Comparison of ENCODE assay signal across 23 cellular contexts in the genomic region with DNA sequence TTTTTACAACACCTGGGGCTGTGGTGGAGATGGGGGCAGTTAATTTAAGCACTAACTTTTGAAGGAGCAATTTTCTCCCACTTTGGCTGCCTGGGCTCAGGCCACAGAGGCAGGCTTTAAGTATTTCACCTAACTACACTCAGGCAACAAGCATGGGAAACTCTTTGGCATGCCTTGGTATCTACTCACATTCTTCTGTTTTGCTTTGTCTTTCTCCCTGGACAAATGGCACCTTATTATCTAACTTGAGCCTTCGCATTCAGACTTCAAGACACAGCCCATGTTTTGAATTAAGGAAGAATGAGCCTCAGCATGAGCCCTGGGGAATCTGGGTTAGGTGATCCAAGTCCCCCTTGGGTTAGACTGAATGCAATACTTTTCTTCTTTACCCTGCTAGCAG. TPM values are rescaled to one million over a fixed set of nuclear protein-coding genes. Genes with fewer than 3 reads are reported as not detected.
A peak's percentile ranks its signal among the peaks of the same experiment; 100 is the strongest.
DNase-seq lines count a peak whose midpoint lies in the region; TF ChIP-seq lines count a peak whose summit lies in the region.
"Had no signal": no experiment of that assay in that cellular context is flagged by ENCODE, and none has a peak within 500 bp of the region (broad histone marks: within the 10 kb centered on the region; RNA-seq: fewer than 3 reads in every experiment).

No MANE protein-coding gene starts in this region.

- H3K27ac ChIP-seq in ectodermal cell (ENCODE audit: insufficient read depth, low read depth, low read length, poor library complexity, severe bottlenecking): peak overlapping the region; percentile 79
- H3K27ac ChIP-seq in mesendoderm (ENCODE audit: low read depth, low read length): no peak overlapping the region
- no peak overlapping the region for H3K27ac ChIP-seq in right atrium auricular region
- H3K27ac ChIP-seq: HL-60, upper lobe of left lung had no signal

- no peaks in the 10 kb centered on the region for H3K79me1 ChIP-seq in mesendoderm (ENCODE audit: low read length)

- no peak overlapping the region for H3K56ac ChIP-seq in mesendoderm (ENCODE audit: low read length)

- H3K9me3 Mint-ChIP-seq in osteocyte (ENCODE audit: unreplicated experiment): no peaks in the 10 kb centered on the region
- H3K9me3 Mint-ChIP-seq: activated T-cell treated with anti-CD3 and anti-CD28 coated beads, Interleukin-2, amount 50 U/mL, for 72 hours; central memory CD8-positive, alpha-beta T cell had no signal

- H3K79me2 ChIP-seq in mesendoderm (ENCODE audit: control insufficient read depth, insufficient read depth, low read length): no peaks in the 10 kb centered on the region

- H3K27me3 ChIP-seq in ectodermal cell (ENCODE audit: control insufficient read depth, insufficient read depth, low read length, poor library complexity, severe bottlenecking): no peaks in the 10 kb centered on the region
- H3K27me3 ChIP-seq in mesendoderm (ENCODE audit: insufficient read depth, low read length, poor library complexity): no peaks in the 10 kb centered on the region
- H3K27me3 ChIP-seq in right atrium auricular region: no peaks in the 10 kb centered on the region
- H3K27me3 ChIP-seq: upper lobe of left lung had no signal

- no peaks in the 10 kb centered on the region for H3K27me3 Mint-ChIP-seq in osteocyte (ENCODE audit: unreplicated experiment)

- 13 to 23% methylated on average over 1 of the region's 1 CpG for WGBS in ectodermal cell, 2 experiments
- WGBS in mesendoderm (ENCODE audit: extremely low coverage, insufficient coverage, low lambda C conversion rate): no CpG with 5 or more reads among the region's 1 CpG

- H2AK5ac ChIP-seq in mesendoderm (ENCODE audit: low read length): no peak overlapping the region

- TF ChIP-seq CTCF in AG10803 (conservative IDR thresholded peaks at IDR 0.05; ENCODE audit: low read length) (no peak), osteocyte (IDR thresholded peaks at IDR 0.05) (no peak), right atrium auricular region (IDR thresholded peaks at IDR 0.05) (no peak)

- H3K4me1 Mint-ChIP-seq in osteocyte (ENCODE audit: unreplicated experiment): peaks cover 28% of the 10 kb centered on the region
- H3K4me1 Mint-ChIP-seq: central memory CD8-positive, alpha-beta T cell had no signal

- peaks cover 22% of the 10 kb centered on the region for H3K4me1 ChIP-seq in ectodermal cell (ENCODE audit: control insufficient read depth, insufficient read depth, low read length)
- peaks cover 8% of the 10 kb centered on the region for H3K4me1 ChIP-seq in mesendoderm (ENCODE audit: control insufficient read depth, low read depth, low read length)
- peaks cover 0 to 5% of the 10 kb centered on the region in 2 donors for H3K4me1 ChIP-seq in right atrium auricular region
- H3K4me1 ChIP-seq: upper lobe of left lung had no signal

- no peak overlapping the region for H4K8ac ChIP-seq in mesendoderm (ENCODE audit: low read depth, low read length)

- H3K36me3 Mint-ChIP-seq in osteocyte (ENCODE audit: unreplicated experiment): no peaks in the 10 kb centered on the region

- H3K4me3 Mint-ChIP-seq in osteocyte (ENCODE audit: unreplicated experiment): no peak overlapping the region
- H3K4me3 Mint-ChIP-seq: activated T-cell treated with anti-CD3 and anti-CD28 coated beads, Interleukin-2, amount 50 U/mL, for 72 hours; central memory CD8-positive, alpha-beta T cell had no signal

- H3K18ac ChIP-seq in mesendoderm (ENCODE audit: low read length): peak overlapping the region; percentile 7

- H3K23ac ChIP-seq in mesendoderm (ENCODE audit: low read length): no peak overlapping the region

- no peak overlapping the region for H3K4ac ChIP-seq in mesendoderm (ENCODE audit: low read depth, low read length)

- H3K9ac ChIP-seq in mesendoderm (ENCODE audit: low read length): no peak overlapping the region

- H2BK5ac ChIP-seq in mesendoderm (ENCODE audit: low read length): no peak overlapping the region

- H3K9me3 ChIP-seq in ectodermal cell (ENCODE audit: control insufficient read depth, low read length) (no peaks in the 10 kb centered on the region), right atrium auricular region (no peaks in the 10 kb centered on the region)
- H3K9me3 ChIP-seq: upper lobe of left lung had no signal

- H4K5ac ChIP-seq in mesendoderm (ENCODE audit: low read length): no peak overlapping the region

- H2BK120ac ChIP-seq in mesendoderm (ENCODE audit: low read depth, low read length): no peak overlapping the region

- H2BK15ac ChIP-seq in mesendoderm (replicated peaks; ENCODE audit: low read depth): no peak overlapping the region

- DNase-seq in AG10803 (ENCODE audit: low read depth): peak; percentile 64
- peak; percentile 36 for DNase-seq in NCI-H226
- peak; percentile 72 for DNase-seq in mesendoderm
- no peak for DNase-seq in osteocyte (ENCODE audit: extremely low spot score, unreplicated experiment)
- DNase-seq in DMS53 treated with DMSO at 0.1 percent for 48 hours (lab: John Stamatoyannopoulos, UW; ENCODE audit: unreplicated experiment): no peak
- DNase-seq in AG08396 (ENCODE audit: low spot score): no peak
- no peak for DNase-seq in right atrium auricular region (ENCODE audit: low spot score)
- DNase-seq: activated CD4-positive, alpha-beta T cell treated with anti-CD3 and anti-CD28 coated beads for 4 hours; activated naive CD4-positive, alpha-beta T cell treated with anti-CD3 and anti-CD28 coated beads, Interleukin-2, amount 50 U/mL, for 16 hours; activated T-cell treated with anti-CD3 and anti-CD28 coated beads, Interleukin-2, amount 50 U/mL, for 72 hours; aorta; C1 segment of cervical spinal cord; hippocampal formation; kidney; NCI-H2171; NCI-H526; right cardiac atrium; T-helper 1 cell; upper lobe of left lung had no signal

- H3K27ac Mint-ChIP-seq in osteocyte (ENCODE audit: unreplicated experiment): no peak overlapping the region
- H3K27ac Mint-ChIP-seq: activated T-cell treated with anti-CD3 and anti-CD28 coated beads, Interleukin-2, amount 50 U/mL, for 72 hours had no signal

- no peak overlapping the region for H3K4me2 ChIP-seq in mesendoderm (ENCODE audit: low read length)

- H3K36me3 ChIP-seq in ectodermal cell (ENCODE audit: control insufficient read depth, insufficient read depth, low read length) (no peaks in the 10 kb centered on the region), mesendoderm (ENCODE audit: control insufficient read depth, insufficient read depth, low read length) (no peaks in the 10 kb centered on the region), right atrium auricular region (no peaks in the 10 kb centered on the region)
- H3K36me3 ChIP-seq: upper lobe of left lung had no signal

- H3K4me3 ChIP-seq in AG10803 (ENCODE audit: low read length) (no peak overlapping the region), ectodermal cell (ENCODE audit: insufficient read depth, low read depth, low read length) (no peak overlapping the region), mesendoderm (ENCODE audit: low read length) (no peak overlapping the region), right atrium auricular region (no peak overlapping the region)
- H3K4me3 ChIP-seq: lung, upper lobe of left lung had no signal

RNA-seq across cellular contexts. Expression of gene BMPER, which starts 31.8 kb away (rescaled TPM):
- polyA plus RNA-seq in ectodermal cell (2013, experiment 1 of 4): 8.4 TPM
- polyA plus RNA-seq in ectodermal cell (2013, experiment 2 of 4): 7.3 TPM
- 5.8 TPM for polyA plus RNA-seq in ectodermal cell (2013, experiment 3 of 4)
- polyA plus RNA-seq in ectodermal cell (2013, experiment 4 of 4): 5.3 TPM
- polyA plus RNA-seq in mesendoderm (2013, experiment 1 of 2): 0.52 TPM
- polyA plus RNA-seq in mesendoderm (2013, experiment 2 of 2): 0.64 TPM
- total RNA-seq in osteocyte (0.50 and 0.56 TPM in 2 replicates), right atrium auricular region (1 to 10 TPM; 3.0 to 3.8 TPM)

Comparison
In these comparisons a context has a peak if more than half of its experiments do, and no peak if none do; other contexts are left out.
1. DNase-seq: peak in AG10803 (single experiment), NCI-H226 (single experiment) and mesendoderm (single experiment); none in osteocyte (single experiment), DMS53 treated with DMSO at 0.1 percent for 48 hours (single experiment), AG08396 (single experiment) and right atrium auricular region (single experiment).